In the genomic region with DNA sequence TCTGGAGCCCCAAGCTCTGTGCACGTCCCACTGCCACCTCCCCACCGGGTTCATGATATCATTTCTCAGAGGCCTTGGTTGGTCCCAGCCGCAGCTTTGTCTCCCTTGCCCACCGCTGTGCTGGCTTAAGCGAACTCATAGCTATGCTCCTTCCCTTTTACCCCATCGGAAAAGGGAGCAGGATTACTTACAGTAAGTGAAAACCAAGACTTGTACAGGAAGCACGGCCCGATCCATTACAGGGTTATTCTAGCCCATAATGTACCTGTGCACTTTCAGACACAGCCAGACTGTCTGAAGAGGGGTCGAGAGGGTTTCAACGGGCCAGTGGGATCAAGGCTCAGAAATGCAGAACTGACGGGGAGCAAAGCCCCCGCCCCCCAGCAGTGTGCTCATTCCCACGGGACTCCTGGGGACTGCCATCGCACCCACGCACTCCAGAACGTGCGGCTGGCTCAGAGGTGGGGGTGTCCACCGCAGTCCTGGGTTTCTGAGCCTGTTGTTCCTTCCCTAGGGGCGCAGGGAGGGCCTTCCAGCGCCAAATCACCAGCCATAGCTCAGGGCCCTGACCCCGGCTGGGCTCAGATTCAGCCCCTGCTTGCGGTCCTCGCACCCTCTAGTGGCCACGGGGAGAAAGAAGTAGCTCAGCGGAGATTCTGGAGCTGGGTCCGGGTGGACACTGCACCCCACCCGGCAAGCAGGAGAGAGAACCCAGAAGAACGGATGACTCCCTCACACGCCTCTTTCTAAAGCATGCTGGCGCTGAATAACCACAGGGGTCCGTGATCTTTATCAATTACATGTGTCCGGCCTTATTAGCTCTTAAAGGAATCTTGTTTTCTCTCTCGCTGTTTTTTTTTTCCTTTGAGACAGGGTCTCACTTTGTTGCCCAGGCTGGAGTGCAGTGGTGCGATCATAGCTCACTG, we compare ENCODE assay signal across 8 cellular contexts. TPM values are rescaled to one million over a fixed set of nuclear protein-coding genes. Genes with fewer than 3 reads are reported as not detected.
A peak's percentile ranks its signal among the peaks of the same experiment; 100 is the strongest.
DNase-seq lines count a peak whose midpoint lies in the region; ATAC-seq and TF ChIP-seq lines count a peak whose summit lies in the region.

No MANE protein-coding gene starts in this region.

- no peaks in the 10 kb centered on the region for H3K36me3 ChIP-seq in lung (ENCODE audit: control insufficient read depth in 2 of 2, insufficient read depth in 2 of 2, low read length in 2 of 2)

- H3K9me3 ChIP-seq in lung (ENCODE audit: control insufficient read depth in 2 of 2, insufficient read depth in 1 of 2, low read length in 1 of 2) = no peaks in the 10 kb centered on the region

- ATAC-seq in HG02884 (IDR thresholded peaks at IDR 0.05; ENCODE audit: unreplicated experiment) = peak; percentile 84
- ATAC-seq in lung (ENCODE audit: insufficient read depth, low FRiP score) = peak; percentile 79

- no peak overlapping the region for H3K27ac ChIP-seq in lung (ENCODE audit: low read depth in 1 of 2, low read length in 1 of 2)

- H3K27me3 ChIP-seq in lung (ENCODE audit: control insufficient read depth, insufficient read depth) = no peaks in the 10 kb centered on the region

- peak; percentile 64 for TF ChIP-seq CTCF in lung (IDR thresholded peaks at IDR 0.05; ENCODE audit: control extremely low read depth, extremely low read depth)

- 25 to 27% methylated on average over 33 to 34 of the region's 34 CpGs for WGBS in lung, 2 donors

- H3K4me1 ChIP-seq in lung (ENCODE audit: control insufficient read depth in 2 of 2, insufficient read depth in 2 of 2, low read length in 2 of 2) = peaks cover 0 to 6% of the 10 kb centered on the region in 2 donors

- DNase-seq in NCI-H2081 (lab: John Stamatoyannopoulos, UW) = peak; percentile 39 to 47
- no peak for DNase-seq in NCI-H2081 treated with DMSO at 0.1 percent for 48 hours (lab: John Stamatoyannopoulos, UW)
- DNase-seq in NCI-H2196 treated with DMSO at 0.1 percent for 48 hours (lab: John Stamatoyannopoulos, UW; ENCODE audit: unreplicated experiment) = peak; percentile 21
- DNase-seq in activated CD4-positive, alpha-beta T cell treated with anti-CD3 and anti-CD28 coated beads, Interleukin-2, amount 50 U/mL, for 1 hour = peak; percentile 68
- peak; percentile 29 to 55 for DNase-seq in dermis microvascular lymphatic vessel endothelial cell (ENCODE audit: low read depth in 2 of 2)
- peak; percentile 72 for DNase-seq in lung (ENCODE audit: low spot score)
- peak; percentile 43 to 66 (median 52) for DNase-seq in stimulated activated CD4-positive, alpha-beta T cell treated with anti-CD3 and anti-CD28 coated beads, TNF-alpha, amount 100 ng/mL, for 48 hours (ENCODE audit: low read depth in 3 of 3)

- H3K4me3 ChIP-seq in lung = no peak overlapping the region

RNA-seq across cellular contexts. Expression of gene USP7, which starts 44.9 kb away (rescaled TPM):
- 42.0 and 52.1 TPM in 2 replicates for total RNA-seq in dermis microvascular lymphatic vessel endothelial cell
- 100 to 1,000 TPM in 1 of 2 donors, 10 to 100 TPM in 1; 79.8 to 174 TPM for total RNA-seq in lung
- polyA plus RNA-seq in lung = 10 to 100 TPM; 19.7 to 32.2 TPM
